ENCODE assay signal across 14 cellular contexts in genomic region chr11:74768172-74768584, GRCh38. TPM values are rescaled to one million over a fixed set of nuclear protein-coding genes. Genes with fewer than 3 reads are reported as not detected.
DNase-seq lines count a peak whose midpoint lies in the region; ATAC-seq and TF ChIP-seq lines count a peak whose summit lies in the region.
"Not testable (repeated sequence)": the region's sequence is repeated elsewhere in the genome, so short reads cannot be mapped to it uniquely, and the experiment has no call there.
"Had no signal": no experiment of that assay in that cellular context is flagged by ENCODE, and none has a peak within 500 bp of the region (broad histone marks: within the 10 kb centered on the region; RNA-seq: fewer than 3 reads in every experiment).

No MANE protein-coding gene starts in this region.

- not testable (repeated sequence) for H3K27me3 Mint-ChIP-seq in T-helper 2 cell treated with Interferon-gamma antibody and Interleukin-4, amounts not matched to agents 5 μg/mL and 100 μg/mL, for 36 hours (ENCODE audit: low read depth); natural killer cell (ENCODE audit: low read depth in 2 of 2)

- TF ChIP-seq CTCF in GM13976 (IDR thresholded peaks at IDR 0.05; ENCODE audit: borderline replicate concordance, control extremely low read depth, extremely low read depth, insufficient read depth, missing control alignments); natural killer cell (IDR thresholded peaks at IDR 0.05): not testable (repeated sequence)

- intact Hi-C loops in natural killer cell (cut with micrococcal nuclease), result not testable (repeated sequence)

- H3K4me3 Mint-ChIP-seq in T-helper 2 cell treated with Interferon-gamma antibody and Interleukin-4, amounts not matched to agents 5 μg/mL and 100 μg/mL, for 36 hours; natural killer cell: not testable (repeated sequence)

- in situ Hi-C loops in GM13976 (cut with MboI; ENCODE audit: low sequenced_read_pairs, unreplicated experiment), result not testable (repeated sequence)

- H3K27ac Mint-ChIP-seq in T-helper 2 cell treated with Interferon-gamma antibody and Interleukin-4, amounts not matched to agents 5 μg/mL and 100 μg/mL, for 36 hours, result not testable (repeated sequence)
- H3K27ac Mint-ChIP-seq in natural killer cell, result peak overlapping the region; percentile 27 to 83

- H3K36me3 Mint-ChIP-seq in T-helper 2 cell treated with Interferon-gamma antibody and Interleukin-4, amounts not matched to agents 5 μg/mL and 100 μg/mL, for 36 hours (ENCODE audit: low read depth), result peaks cover 19% of the 10 kb centered on the region
- H3K36me3 Mint-ChIP-seq in natural killer cell, result not testable (repeated sequence)

- peak; percentile 31 for DNase-seq in GM13976 (ENCODE audit: low spot score)
- peak; percentile 33 for DNase-seq in T-helper 2 cell treated with Interferon-gamma antibody and Interleukin-4, amounts not matched to agents 5 μg/mL and 100 μg/mL, for 36 hours (ENCODE audit: low spot score)
- DNase-seq in activated effector memory CD4-positive, alpha-beta T cell treated with anti-CD3 and anti-CD28 coated beads, Interleukin-2, amount 50 U/mL, for 16 hours, result peak; percentile 68
- DNase-seq in natural killer cell, result not testable (repeated sequence)
- peak; percentile 51 for DNase-seq in stimulated activated naive CD8-positive, alpha-beta T cell treated with anti-CD3 and anti-CD28 coated beads, Interleukin-15, Interleukin-2, amounts not matched to agents 100 U/mL and 50 U/mL, for 24 hours

- ATAC-seq in GM19395 (IDR thresholded peaks at IDR 0.05; ENCODE audit: unreplicated experiment), result peak; percentile 65
- peak; percentile 48 for ATAC-seq in HG02678 (IDR thresholded peaks at IDR 0.05; ENCODE audit: unreplicated experiment)
- ATAC-seq in HG03439 (IDR thresholded peaks at IDR 0.05; ENCODE audit: unreplicated experiment), result peak; percentile 55
- peak in 1 of 3 donors; percentile 40 for ATAC-seq in natural killer cell
- peak; percentile 93 for ATAC-seq in stimulated activated naive CD8-positive, alpha-beta T cell treated with anti-CD3 and anti-CD28 coated beads, Interleukin-15, Interleukin-2, amounts not matched to agents 100 U/mL and 50 U/mL, for 24 hours

- H3K4me1 Mint-ChIP-seq in T-helper 2 cell treated with Interferon-gamma antibody and Interleukin-4, amounts not matched to agents 5 μg/mL and 100 μg/mL, for 36 hours (ENCODE audit: low read depth), result peaks cover 13% of the 10 kb centered on the region
- H3K4me1 Mint-ChIP-seq in natural killer cell, result peaks cover 52 to 68% of the 10 kb centered on the region in 2 donors

- H3K9me3 Mint-ChIP-seq in T-helper 2 cell treated with Interferon-gamma antibody and Interleukin-4, amounts not matched to agents 5 μg/mL and 100 μg/mL, for 36 hours, result peaks cover 12% of the 10 kb centered on the region
- H3K9me3 Mint-ChIP-seq in natural killer cell, result not testable (repeated sequence)

RNA-seq across cellular contexts. Expression of gene RNF169, which starts 19.5 kb away (rescaled TPM):
- 10 to 100 TPM; 29.1 to 39.8 (median 37.9) TPM for total RNA-seq in natural killer cell

RNA-seq across cellular contexts. Expression of gene CHRDL2, which starts 37.0 kb away (rescaled TPM):
- not detected for total RNA-seq in natural killer cell
- total RNA-seq: activated CD8-positive, alpha-beta T cell treated with anti-CD3 and anti-CD28 coated beads, Interleukin-2, amount 10 ng/mL, durations not matched to agents 7 days and 5 days; ascending aorta; Calu3; kidney epithelial cell; M059J; RPMI7951 had no signal
